ENCODE assay signal across 1 cellular context in the genomic region with DNA sequence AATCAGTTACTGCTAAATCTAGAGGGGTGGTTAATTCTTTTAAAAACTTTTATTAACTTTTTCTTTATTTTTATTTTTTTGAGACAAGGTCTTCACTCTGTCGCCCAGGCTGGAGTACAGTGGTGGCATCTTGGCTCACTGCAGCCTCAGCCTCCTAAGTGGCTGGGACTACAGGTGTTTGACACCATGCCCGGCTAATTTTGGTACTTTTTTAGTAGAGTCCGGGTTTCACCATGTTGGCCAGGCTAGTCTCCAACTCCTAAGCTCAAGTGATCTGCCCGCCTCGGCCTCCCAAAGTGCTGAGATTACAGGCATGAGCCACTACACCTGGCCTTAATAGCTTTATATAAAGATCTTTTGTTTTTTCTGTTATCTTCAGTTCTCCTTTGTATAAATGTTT.
TF ChIP-seq lines count a peak whose summit lies in the region.

No MANE protein-coding gene starts in this region.

TF ChIP-seq in HEK293, 187 proteins besides CTCF, POLR2A, EP300 and RAD21 (continued from another document):
- TF ChIP-seq, protein P1, sequence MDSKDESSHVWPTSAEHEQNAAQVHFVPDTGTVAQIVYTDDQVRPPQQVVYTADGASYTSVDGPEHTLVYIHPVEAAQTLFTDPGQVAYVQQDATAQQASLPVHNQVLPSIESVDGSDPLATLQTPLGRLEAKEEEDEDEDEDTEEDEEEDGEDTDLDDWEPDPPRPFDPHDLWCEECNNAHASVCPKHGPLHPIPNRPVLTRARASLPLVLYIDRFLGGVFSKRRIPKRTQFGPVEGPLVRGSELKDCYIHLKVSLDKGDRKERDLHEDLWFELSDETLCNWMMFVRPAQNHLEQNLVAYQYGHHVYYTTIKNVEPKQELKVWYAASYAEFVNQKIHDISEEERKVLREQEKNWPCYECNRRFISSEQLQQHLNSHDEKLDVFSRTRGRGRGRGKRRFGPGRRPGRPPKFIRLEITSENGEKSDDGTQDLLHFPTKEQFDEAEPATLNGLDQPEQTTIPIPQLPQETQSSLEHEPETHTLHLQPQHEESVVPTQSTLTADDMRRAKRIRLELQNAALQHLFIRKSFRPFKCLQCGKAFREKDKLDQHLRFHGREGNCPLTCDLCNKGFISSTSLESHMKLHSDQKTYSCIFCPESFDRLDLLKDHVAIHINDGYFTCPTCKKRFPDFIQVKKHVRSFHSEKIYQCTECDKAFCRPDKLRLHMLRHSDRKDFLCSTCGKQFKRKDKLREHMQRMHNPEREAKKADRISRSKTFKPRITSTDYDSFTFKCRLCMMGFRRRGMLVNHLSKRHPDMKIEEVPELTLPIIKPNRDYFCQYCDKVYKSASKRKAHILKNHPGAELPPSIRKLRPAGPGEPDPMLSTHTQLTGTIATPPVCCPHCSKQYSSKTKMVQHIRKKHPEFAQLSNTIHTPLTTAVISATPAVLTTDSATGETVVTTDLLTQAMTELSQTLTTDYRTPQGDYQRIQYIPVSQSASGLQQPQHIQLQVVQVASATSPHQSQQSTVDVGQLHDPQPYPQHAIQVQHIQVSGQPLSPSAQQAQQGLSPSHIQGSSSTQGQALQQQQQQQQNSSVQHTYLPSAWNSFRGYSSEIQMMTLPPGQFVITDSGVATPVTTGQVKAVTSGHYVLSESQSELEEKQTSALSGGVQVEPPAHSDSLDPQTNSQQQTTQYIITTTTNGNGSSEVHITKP (tag by site-specific recombination; IDR thresholded peaks at IDR 0.05) = 0 out of 2 replicates have a peak, but pooled peaks have one; percentile 58
- TF ChIP-seq KLF9 (tag by site-specific recombination; IDR thresholded peaks at IDR 0.05; ENCODE audit: low read depth) (no peak), SCRT2 (tag by site-specific recombination; IDR thresholded peaks at IDR 0.05) (0 out of 2 replicates have a peak, but pooled peaks have one; percentile 34)
